Comparison of ENCODE assay signal across 1 cellular context in the genomic region with DNA sequence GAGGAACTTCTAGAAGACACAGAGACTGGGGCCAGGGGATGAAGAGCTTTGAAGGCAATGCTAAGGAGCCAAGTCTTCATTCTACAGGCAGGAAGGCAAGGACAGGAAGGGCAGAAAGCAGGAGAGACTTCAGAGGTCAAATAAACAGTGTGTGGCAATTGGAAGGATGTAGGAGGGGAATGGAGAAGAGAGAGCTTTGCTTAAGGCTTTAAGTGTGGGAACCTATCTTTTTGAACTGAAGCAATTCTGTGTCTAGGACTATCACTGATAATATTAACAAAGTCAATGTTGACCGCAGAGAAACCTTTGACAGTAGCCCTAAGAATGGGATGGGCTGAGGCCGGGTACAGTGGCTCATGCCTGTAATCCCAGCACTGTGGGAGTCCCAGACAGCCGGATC.
TF ChIP-seq lines count a peak whose summit lies in the region.

No MANE protein-coding gene starts in this region.

TF ChIP-seq in HepG2, 621 proteins besides CTCF, POLR2A, EP300 and RAD21 (continued from another document and continues in another):
- TF ChIP-seq ZNF253 (CRISPR knock-in tag; IDR thresholded peaks at IDR 0.05; ENCODE audit: borderline replicate concordance): no peak
- TF ChIP-seq, protein P1, sequence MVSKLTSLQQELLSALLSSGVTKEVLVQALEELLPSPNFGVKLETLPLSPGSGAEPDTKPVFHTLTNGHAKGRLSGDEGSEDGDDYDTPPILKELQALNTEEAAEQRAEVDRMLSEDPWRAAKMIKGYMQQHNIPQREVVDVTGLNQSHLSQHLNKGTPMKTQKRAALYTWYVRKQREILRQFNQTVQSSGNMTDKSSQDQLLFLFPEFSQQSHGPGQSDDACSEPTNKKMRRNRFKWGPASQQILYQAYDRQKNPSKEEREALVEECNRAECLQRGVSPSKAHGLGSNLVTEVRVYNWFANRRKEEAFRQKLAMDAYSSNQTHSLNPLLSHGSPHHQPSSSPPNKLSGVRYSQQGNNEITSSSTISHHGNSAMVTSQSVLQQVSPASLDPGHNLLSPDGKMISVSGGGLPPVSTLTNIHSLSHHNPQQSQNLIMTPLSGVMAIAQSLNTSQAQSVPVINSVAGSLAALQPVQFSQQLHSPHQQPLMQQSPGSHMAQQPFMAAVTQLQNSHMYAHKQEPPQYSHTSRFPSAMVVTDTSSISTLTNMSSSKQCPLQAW (CRISPR knock-in tag; IDR thresholded peaks at IDR 0.05): 0 out of 2 replicates have a peak, but pooled peaks have one; percentile 15
- TF ChIP-seq ZNF605 (CRISPR knock-in tag; IDR thresholded peaks at IDR 0.05): no peak
- peak; percentile 15; the same call in 1 of the 2 replicates for TF ChIP-seq HOXA3 (CRISPR knock-in tag; IDR thresholded peaks at IDR 0.05)
- TF ChIP-seq, protein P2, sequence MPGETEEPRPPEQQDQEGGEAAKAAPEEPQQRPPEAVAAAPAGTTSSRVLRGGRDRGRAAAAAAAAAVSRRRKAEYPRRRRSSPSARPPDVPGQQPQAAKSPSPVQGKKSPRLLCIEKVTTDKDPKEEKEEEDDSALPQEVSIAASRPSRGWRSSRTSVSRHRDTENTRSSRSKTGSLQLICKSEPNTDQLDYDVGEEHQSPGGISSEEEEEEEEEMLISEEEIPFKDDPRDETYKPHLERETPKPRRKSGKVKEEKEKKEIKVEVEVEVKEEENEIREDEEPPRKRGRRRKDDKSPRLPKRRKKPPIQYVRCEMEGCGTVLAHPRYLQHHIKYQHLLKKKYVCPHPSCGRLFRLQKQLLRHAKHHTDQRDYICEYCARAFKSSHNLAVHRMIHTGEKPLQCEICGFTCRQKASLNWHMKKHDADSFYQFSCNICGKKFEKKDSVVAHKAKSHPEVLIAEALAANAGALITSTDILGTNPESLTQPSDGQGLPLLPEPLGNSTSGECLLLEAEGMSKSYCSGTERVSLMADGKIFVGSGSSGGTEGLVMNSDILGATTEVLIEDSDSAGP (CRISPR knock-in tag; IDR thresholded peaks at IDR 0.05; ENCODE audit: borderline replicate concordance): no peak
- TF ChIP-seq NCOA2 (CRISPR knock-in tag; IDR thresholded peaks at IDR 0.05): peak; percentile 54; the same call in 1 of the 2 replicates
- TF ChIP-seq, protein P3, sequence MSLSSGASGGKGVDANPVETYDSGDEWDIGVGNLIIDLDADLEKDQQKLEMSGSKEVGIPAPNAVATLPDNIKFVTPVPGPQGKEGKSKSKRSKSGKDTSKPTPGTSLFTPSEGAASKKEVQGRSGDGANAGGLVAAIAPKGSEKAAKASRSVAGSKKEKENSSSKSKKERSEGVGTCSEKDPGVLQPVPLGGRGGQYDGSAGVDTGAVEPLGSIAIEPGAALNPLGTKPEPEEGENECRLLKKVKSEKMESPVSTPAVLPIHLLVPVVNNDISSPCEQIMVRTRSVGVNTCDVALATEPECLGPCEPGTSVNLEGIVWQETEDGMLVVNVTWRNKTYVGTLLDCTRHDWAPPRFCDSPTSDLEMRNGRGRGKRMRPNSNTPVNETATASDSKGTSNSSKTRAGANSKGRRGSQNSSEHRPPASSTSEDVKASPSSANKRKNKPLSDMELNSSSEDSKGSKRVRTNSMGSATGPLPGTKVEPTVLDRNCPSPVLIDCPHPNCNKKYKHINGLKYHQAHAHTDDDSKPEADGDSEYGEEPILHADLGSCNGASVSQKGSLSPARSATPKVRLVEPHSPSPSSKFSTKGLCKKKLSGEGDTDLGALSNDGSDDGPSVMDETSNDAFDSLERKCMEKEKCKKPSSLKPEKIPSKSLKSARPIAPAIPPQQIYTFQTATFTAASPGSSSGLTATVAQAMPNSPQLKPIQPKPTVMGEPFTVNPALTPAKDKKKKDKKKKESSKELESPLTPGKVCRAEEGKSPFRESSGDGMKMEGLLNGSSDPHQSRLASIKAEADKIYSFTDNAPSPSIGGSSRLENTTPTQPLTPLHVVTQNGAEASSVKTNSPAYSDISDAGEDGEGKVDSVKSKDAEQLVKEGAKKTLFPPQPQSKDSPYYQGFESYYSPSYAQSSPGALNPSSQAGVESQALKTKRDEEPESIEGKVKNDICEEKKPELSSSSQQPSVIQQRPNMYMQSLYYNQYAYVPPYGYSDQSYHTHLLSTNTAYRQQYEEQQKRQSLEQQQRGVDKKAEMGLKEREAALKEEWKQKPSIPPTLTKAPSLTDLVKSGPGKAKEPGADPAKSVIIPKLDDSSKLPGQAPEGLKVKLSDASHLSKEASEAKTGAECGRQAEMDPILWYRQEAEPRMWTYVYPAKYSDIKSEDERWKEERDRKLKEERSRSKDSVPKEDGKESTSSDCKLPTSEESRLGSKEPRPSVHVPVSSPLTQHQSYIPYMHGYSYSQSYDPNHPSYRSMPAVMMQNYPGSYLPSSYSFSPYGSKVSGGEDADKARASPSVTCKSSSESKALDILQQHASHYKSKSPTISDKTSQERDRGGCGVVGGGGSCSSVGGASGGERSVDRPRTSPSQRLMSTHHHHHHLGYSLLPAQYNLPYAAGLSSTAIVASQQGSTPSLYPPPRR (CRISPR knock-in tag; IDR thresholded peaks at IDR 0.05; ENCODE audit: borderline replicate concordance): peak; percentile 43; the same call in 1 of the 2 replicates
- 0 out of 2 replicates have a peak, but pooled peaks have one; percentile 30 for TF ChIP-seq ZNF766 (CRISPR knock-in tag; IDR thresholded peaks at IDR 0.05; ENCODE audit: borderline replicate concordance)
- TF ChIP-seq, protein P4, sequence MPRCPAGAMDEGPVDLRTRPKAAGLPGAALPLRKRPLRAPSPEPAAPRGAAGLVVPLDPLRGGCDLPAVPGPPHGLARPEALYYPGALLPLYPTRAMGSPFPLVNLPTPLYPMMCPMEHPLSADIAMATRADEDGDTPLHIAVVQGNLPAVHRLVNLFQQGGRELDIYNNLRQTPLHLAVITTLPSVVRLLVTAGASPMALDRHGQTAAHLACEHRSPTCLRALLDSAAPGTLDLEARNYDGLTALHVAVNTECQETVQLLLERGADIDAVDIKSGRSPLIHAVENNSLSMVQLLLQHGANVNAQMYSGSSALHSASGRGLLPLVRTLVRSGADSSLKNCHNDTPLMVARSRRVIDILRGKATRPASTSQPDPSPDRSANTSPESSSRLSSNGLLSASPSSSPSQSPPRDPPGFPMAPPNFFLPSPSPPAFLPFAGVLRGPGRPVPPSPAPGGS (CRISPR knock-in tag; IDR thresholded peaks at IDR 0.05): no peak
- peak; percentile 14; the same call in 1 of the 2 replicates for TF ChIP-seq ZNF644 (CRISPR knock-in tag; IDR thresholded peaks at IDR 0.05; ENCODE audit: low read depth)
- no peak for TF ChIP-seq FOXP1 (IDR thresholded peaks at IDR 0.05)
- peak; percentile 23; the same call in 1 of the 2 replicates for TF ChIP-seq FOXP1 (CRISPR knock-in tag; IDR thresholded peaks at IDR 0.05)
- TF ChIP-seq ZNF776 (CRISPR knock-in tag; IDR thresholded peaks at IDR 0.05): no peak
- TF ChIP-seq HNF4A (CRISPR knock-in tag; IDR thresholded peaks at IDR 0.05): peak; percentile 52
- no peak for TF ChIP-seq NBN (conservative IDR thresholded peaks at IDR 0.05)
- peak; percentile 73 for TF ChIP-seq ISL2 (CRISPR knock-in tag; IDR thresholded peaks at IDR 0.05)
- TF ChIP-seq ETV5 (CRISPR knock-in tag; IDR thresholded peaks at IDR 0.05; ENCODE audit: borderline replicate concordance): peak; percentile 56
- TF ChIP-seq STAG1 (CRISPR knock-in tag; IDR thresholded peaks at IDR 0.05): 0 out of 2 replicates have a peak, but pooled peaks have one; percentile 2
- TF ChIP-seq, protein P5, sequence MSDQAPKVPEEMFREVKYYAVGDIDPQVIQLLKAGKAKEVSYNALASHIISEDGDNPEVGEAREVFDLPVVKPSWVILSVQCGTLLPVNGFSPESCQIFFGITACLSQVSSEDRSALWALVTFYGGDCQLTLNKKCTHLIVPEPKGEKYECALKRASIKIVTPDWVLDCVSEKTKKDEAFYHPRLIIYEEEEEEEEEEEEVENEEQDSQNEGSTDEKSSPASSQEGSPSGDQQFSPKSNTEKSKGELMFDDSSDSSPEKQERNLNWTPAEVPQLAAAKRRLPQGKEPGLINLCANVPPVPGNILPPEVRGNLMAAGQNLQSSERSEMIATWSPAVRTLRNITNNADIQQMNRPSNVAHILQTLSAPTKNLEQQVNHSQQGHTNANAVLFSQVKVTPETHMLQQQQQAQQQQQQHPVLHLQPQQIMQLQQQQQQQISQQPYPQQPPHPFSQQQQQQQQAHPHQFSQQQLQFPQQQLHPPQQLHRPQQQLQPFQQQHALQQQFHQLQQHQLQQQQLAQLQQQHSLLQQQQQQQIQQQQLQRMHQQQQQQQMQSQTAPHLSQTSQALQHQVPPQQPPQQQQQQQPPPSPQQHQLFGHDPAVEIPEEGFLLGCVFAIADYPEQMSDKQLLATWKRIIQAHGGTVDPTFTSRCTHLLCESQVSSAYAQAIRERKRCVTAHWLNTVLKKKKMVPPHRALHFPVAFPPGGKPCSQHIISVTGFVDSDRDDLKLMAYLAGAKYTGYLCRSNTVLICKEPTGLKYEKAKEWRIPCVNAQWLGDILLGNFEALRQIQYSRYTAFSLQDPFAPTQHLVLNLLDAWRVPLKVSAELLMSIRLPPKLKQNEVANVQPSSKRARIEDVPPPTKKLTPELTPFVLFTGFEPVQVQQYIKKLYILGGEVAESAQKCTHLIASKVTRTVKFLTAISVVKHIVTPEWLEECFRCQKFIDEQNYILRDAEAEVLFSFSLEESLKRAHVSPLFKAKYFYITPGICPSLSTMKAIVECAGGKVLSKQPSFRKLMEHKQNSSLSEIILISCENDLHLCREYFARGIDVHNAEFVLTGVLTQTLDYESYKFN (CRISPR knock-in tag; conservative IDR thresholded peaks at IDR 0.05): 0 out of 2 replicates have a peak, but pooled peaks have one; percentile 3
- TF ChIP-seq, protein P6, sequence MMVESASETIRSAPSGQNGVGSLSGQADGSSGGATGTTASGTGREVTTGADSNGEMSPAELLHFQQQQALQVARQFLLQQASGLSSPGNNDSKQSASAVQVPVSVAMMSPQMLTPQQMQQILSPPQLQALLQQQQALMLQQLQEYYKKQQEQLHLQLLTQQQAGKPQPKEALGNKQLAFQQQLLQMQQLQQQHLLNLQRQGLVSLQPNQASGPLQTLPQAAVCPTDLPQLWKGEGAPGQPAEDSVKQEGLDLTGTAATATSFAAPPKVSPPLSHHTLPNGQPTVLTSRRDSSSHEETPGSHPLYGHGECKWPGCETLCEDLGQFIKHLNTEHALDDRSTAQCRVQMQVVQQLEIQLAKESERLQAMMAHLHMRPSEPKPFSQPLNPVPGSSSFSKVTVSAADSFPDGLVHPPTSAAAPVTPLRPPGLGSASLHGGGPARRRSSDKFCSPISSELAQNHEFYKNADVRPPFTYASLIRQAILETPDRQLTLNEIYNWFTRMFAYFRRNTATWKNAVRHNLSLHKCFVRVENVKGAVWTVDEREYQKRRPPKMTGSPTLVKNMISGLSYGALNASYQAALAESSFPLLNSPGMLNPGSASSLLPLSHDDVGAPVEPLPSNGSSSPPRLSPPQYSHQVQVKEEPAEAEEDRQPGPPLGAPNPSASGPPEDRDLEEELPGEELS (CRISPR knock-in tag; IDR thresholded peaks at IDR 0.05): no peak; the same call in none of the 2 replicates
- TF ChIP-seq IRF2 (CRISPR knock-in tag; IDR thresholded peaks at IDR 0.05): no peak
- TF ChIP-seq MED13 (CRISPR knock-in tag; IDR thresholded peaks at IDR 0.05): 0 out of 2 replicates have a peak, but pooled peaks have one; percentile 47
- TF ChIP-seq, protein P7, sequence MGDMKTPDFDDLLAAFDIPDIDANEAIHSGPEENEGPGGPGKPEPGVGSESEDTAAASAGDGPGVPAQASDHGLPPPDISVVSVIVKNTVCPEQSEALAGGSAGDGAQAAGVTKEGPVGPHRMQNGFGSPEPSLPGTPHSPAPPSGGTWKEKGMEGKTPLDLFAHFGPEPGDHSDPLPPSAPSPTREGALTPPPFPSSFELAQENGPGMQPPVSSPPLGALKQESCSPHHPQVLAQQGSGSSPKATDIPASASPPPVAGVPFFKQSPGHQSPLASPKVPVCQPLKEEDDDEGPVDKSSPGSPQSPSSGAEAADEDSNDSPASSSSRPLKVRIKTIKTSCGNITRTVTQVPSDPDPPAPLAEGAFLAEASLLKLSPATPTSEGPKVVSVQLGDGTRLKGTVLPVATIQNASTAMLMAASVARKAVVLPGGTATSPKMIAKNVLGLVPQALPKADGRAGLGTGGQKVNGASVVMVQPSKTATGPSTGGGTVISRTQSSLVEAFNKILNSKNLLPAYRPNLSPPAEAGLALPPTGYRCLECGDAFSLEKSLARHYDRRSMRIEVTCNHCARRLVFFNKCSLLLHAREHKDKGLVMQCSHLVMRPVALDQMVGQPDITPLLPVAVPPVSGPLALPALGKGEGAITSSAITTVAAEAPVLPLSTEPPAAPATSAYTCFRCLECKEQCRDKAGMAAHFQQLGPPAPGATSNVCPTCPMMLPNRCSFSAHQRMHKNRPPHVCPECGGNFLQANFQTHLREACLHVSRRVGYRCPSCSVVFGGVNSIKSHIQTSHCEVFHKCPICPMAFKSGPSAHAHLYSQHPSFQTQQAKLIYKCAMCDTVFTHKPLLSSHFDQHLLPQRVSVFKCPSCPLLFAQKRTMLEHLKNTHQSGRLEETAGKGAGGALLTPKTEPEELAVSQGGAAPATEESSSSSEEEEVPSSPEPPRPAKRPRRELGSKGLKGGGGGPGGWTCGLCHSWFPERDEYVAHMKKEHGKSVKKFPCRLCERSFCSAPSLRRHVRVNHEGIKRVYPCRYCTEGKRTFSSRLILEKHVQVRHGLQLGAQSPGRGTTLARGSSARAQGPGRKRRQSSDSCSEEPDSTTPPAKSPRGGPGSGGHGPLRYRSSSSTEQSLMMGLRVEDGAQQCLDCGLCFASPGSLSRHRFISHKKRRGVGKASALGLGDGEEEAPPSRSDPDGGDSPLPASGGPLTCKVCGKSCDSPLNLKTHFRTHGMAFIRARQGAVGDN (CRISPR knock-in tag; IDR thresholded peaks at IDR 0.05): no peak; the same call in 1 of the 2 replicates
- TF ChIP-seq NR2F6 (IDR thresholded peaks at IDR 0.05): peak; percentile 78
- peak; percentile 45; the same call in 1 of the 2 replicates for TF ChIP-seq NR2F6 (CRISPR knock-in tag; IDR thresholded peaks at IDR 0.05)
- TF ChIP-seq SMAD1 (CRISPR knock-in tag; IDR thresholded peaks at IDR 0.05; ENCODE audit: borderline replicate concordance, low read depth): no peak
